ENCODE assay signal across 2 cellular contexts in the genomic region with DNA sequence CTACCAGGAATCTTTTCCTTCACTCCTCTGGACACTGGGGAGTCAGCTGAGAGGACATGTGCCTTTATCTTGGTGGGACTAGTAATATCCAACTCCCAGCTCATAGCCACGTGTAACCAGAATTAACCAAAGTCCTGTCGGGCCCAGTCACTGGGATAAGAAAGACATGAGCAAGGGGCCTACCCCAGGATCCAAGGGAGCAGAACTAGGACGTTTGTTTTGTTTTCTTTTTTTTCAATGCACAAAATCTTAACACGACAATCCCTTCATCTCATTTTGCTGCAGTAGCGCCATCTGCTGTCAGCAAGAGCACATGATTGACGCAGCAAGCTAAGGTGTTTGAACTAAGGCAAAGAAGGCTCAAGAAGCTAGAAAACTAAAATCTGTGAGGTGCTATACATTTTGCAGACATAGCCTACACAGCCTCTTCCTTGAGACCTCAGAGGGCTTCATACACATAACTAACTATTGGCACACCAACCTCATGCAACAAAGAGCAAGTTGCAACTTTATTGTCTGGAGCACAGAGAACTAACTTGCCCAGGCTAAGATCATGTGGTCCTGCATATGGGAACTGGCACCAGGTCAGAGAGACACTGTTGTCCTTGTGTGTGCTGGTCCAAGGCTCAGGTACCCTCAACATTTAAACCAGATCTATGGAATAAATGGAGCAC.
TF ChIP-seq lines count a peak whose summit lies in the region.

No MANE protein-coding gene starts in this region.

TF ChIP-seq in GM23338, 12 proteins besides CTCF, POLR2A, EP300 and RAD21 (continues in another document):
- TF ChIP-seq, protein P1, sequence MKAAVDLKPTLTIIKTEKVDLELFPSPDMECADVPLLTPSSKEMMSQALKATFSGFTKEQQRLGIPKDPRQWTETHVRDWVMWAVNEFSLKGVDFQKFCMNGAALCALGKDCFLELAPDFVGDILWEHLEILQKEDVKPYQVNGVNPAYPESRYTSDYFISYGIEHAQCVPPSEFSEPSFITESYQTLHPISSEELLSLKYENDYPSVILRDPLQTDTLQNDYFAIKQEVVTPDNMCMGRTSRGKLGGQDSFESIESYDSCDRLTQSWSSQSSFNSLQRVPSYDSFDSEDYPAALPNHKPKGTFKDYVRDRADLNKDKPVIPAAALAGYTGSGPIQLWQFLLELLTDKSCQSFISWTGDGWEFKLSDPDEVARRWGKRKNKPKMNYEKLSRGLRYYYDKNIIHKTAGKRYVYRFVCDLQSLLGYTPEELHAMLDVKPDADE (IDR thresholded peaks at IDR 0.05): no peak
- TF ChIP-seq STAT1 (IDR thresholded peaks at IDR 0.05; ENCODE audit: unreplicated experiment): no peak
- no peak for TF ChIP-seq ZNF331 (CRISPR knock-in tag; IDR thresholded peaks at IDR 0.05; ENCODE audit: low read depth)
- TF ChIP-seq EZH2 (IDR thresholded peaks at IDR 0.05; ENCODE audit: low read depth, unreplicated experiment): no peak
- no peak for TF ChIP-seq POLR2AphosphoS5 (IDR thresholded peaks at IDR 0.05; ENCODE audit: low read depth)
- TF ChIP-seq REST (IDR thresholded peaks at IDR 0.05; ENCODE audit: unreplicated experiment): no peak
- TF ChIP-seq ZNF114 (CRISPR knock-in tag; IDR thresholded peaks at IDR 0.05): no peak
- no peak for TF ChIP-seq JUNB (IDR thresholded peaks at IDR 0.05; ENCODE audit: unreplicated experiment)

TF ChIP-seq in endothelial cell of umbilical vein, 7 proteins besides CTCF, POLR2A, EP300 and RAD21:
- TF ChIP-seq POLR2AphosphoS5 (IDR thresholded peaks at IDR 0.05; ENCODE audit: insufficient read depth, low read depth, low read length) (no peak), MYC (IDR thresholded peaks at IDR 0.05; ENCODE audit: low read depth, low read length) (no peak), GATA2 (IDR thresholded peaks at IDR 0.05; ENCODE audit: insufficient read depth, insufficient read length, low read depth, low read length) (no peak), EZH2 (IDR thresholded peaks at IDR 0.05; ENCODE audit: borderline replicate concordance, low read depth, low read length, severe bottlenecking) (no peak), MAX (IDR thresholded peaks at IDR 0.05; ENCODE audit: insufficient read depth, insufficient read length) (no peak), JUN (IDR thresholded peaks at IDR 0.05; ENCODE audit: borderline replicate concordance, insufficient read depth, insufficient read length, low read depth) (no peak), FOS (IDR thresholded peaks at IDR 0.05; ENCODE audit: borderline replicate concordance, insufficient read depth, low read length) (no peak)
TF ChIP-seq in endothelial cell of umbilical vein: peak in this region for 0.
